Comparison of ENCODE assay signal across 16 cellular contexts in the genomic region with DNA sequence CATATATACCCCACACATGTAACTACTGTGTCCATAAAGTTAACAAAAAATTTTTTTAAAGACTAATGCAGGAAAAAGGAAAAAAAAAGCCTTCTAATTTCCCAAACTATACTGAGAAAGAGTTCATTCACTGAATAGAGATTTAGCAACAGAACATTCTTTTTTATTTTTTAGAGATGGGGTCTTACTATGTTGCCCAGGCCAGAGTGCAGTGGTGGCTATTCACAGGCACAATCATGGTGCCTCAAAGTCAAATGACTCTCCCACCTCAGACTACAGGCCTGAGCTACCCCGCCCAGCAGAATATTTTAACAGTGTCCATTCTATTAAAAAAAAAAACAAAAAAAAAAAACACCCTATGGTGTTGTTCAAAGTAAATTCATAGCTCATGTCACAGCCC. TPM values are rescaled to one million over a fixed set of nuclear protein-coding genes. Genes with fewer than 3 reads are reported as not detected.
DNase-seq lines count a peak whose midpoint lies in the region; ATAC-seq, FAIRE-seq and TF ChIP-seq lines count a peak whose summit lies in the region.
"Had no signal": no experiment of that assay in that cellular context is flagged by ENCODE, and none has a peak within 500 bp of the region (broad histone marks: within the 10 kb centered on the region; RNA-seq: fewer than 3 reads in every experiment).

No MANE protein-coding gene starts in this region.

- intact Hi-C loops in HepG2 (cut with micrococcal nuclease; ENCODE audit: unreplicated experiment) (no loop called here), right lobe of liver (cut with DNase I) (no loop called here), transverse colon (cut with DNase I; ENCODE audit: low total_unique reads) (no loop called here)
- intact Hi-C loops in CD4-positive, alpha-beta memory T cell (cut with micrococcal nuclease) = no loop called here

- H3K27ac ChIP-seq in HepG2 (ENCODE audit: extremely low read length, insufficient read depth, low read length) (no peak overlapping the region), right lobe of liver (no peak overlapping the region), transverse colon (no peak overlapping the region)
- no peak overlapping the region for H3K27ac ChIP-seq in CD4-positive, alpha-beta memory T cell (ENCODE audit: low read depth, low read length)
- H3K27ac ChIP-seq: BLaER1 had no signal

- WGBS in HepG2 (ENCODE audit: low lambda C conversion rate) = 100% methylated on average over 1 of the region's 1 CpG
- 88% methylated on average over 1 of the region's 1 CpG for WGBS in right lobe of liver (ENCODE audit: insufficient coverage, low coverage, low lambda C conversion rate, missing lambda C conversion rate)
- 87 to 100% methylated on average over 1 of the region's 1 CpG for WGBS in transverse colon (ENCODE audit: low coverage in 1 of 2), 2 donors

- in situ Hi-C loops in HepG2 (cut with HindIII; ENCODE audit: extremely low pct_ligation_motif_present, low pct_unique_long_range_greater_than_20kb) (no loop called here), transverse colon (cut with MboI; ENCODE audit: low pct_ligation_motif_present in 1 of 4, low pct_unique_long_range_greater_than_20kb in 1 of 4, low sequenced_read_pairs in 3 of 4) (no loop called here)

- no peaks in the 10 kb centered on the region for H3K9me3 Mint-ChIP-seq in activated T-helper 17 cell treated with anti-CD3 and anti-CD28 coated beads, Interleukin-2, amount 50 U/mL, for 72 hours
- no peaks in the 10 kb centered on the region for H3K9me3 Mint-ChIP-seq in memory B cell
- H3K9me3 Mint-ChIP-seq in CD4-positive, alpha-beta memory T cell = no peaks in the 10 kb centered on the region
- H3K9me3 Mint-ChIP-seq: GM23338, H9 had no signal

- peak overlapping the region; percentile 51 for H3K27ac Mint-ChIP-seq in activated T-helper 17 cell treated with anti-CD3 and anti-CD28 coated beads, Interleukin-2, amount 50 U/mL, for 72 hours
- H3K27ac Mint-ChIP-seq in memory B cell = peak overlapping the region; percentile 63
- H3K27ac Mint-ChIP-seq in CD4-positive, alpha-beta memory T cell = peak overlapping the region in 2 of 7 donors; percentile 56 to 73
- H3K27ac Mint-ChIP-seq: GM23338, H9 had no signal

- no peaks in the 10 kb centered on the region for H4K20me1 ChIP-seq in HepG2 (ENCODE audit: insufficient read depth, low read length)

- no peak overlapping the region for H3K4me3 ChIP-seq in HepG2 (replicated peaks in 1 of 3; ENCODE audit: insufficient read depth in 1 of 3, low read depth in 2 of 3, low read length in 3 of 3)
- no peak overlapping the region for H3K4me3 ChIP-seq in right lobe of liver
- H3K4me3 ChIP-seq in transverse colon = no peak overlapping the region
- no peak overlapping the region for H3K4me3 ChIP-seq in CD4-positive, alpha-beta memory T cell (ENCODE audit: low read length in 2 of 2)
- H3K4me3 ChIP-seq: BLaER1, GM23338 had no signal

- H3K36me3 Mint-ChIP-seq in activated T-helper 17 cell treated with anti-CD3 and anti-CD28 coated beads, Interleukin-2, amount 50 U/mL, for 72 hours (ENCODE audit: low read depth) = peaks cover 36% of the 10 kb centered on the region
- peaks cover 11% of the 10 kb centered on the region for H3K36me3 Mint-ChIP-seq in memory B cell
- peaks cover 20 to 27% of the 10 kb centered on the region in 2 donors for H3K36me3 Mint-ChIP-seq in CD4-positive, alpha-beta memory T cell

- DNase-seq in HepG2 (ENCODE audit: low spot score) (no peak), right lobe of liver (no peak), memory B cell (ENCODE audit: low spot score in 2 of 2) (no peak), transverse colon (no peak), activated gamma-delta T cell treated with Interleukin-2 at 50 U/mL for 16 hours (no peak)
- no peak for DNase-seq in CD4-positive, alpha-beta memory T cell
- DNase-seq: 8988T, AML-193, DMS79, H9 had no signal

- POLR2A ChIA-PET in HepG2 (lab: Yijun Ruan, JAX) = no interaction called here
- POLR2A ChIA-PET in CD4-positive, alpha-beta memory T cell (lab: Charles Lee; ENCODE audit: partially characterized antibody) = interaction anchor here (0.6 kb wide), 1 partner anchor 33 kb away, joined by 3 read pairs; no protein-coding TSS in a partner anchor

- H3K36me3 ChIP-seq in HepG2 (replicated peaks in 1 of 2; ENCODE audit: control insufficient read depth in 1 of 2, insufficient read depth in 2 of 2, low read length in 2 of 2) = peaks cover 4 to 15% of the 10 kb centered on the region in 2 experiments; a peak in 4 of 5 replicates
- H3K36me3 ChIP-seq in right lobe of liver = peaks cover 0 to 6% (median 0%) of the 10 kb centered on the region in 4 donors
- H3K36me3 ChIP-seq in transverse colon = no peaks in the 10 kb centered on the region
- H3K36me3 ChIP-seq in CD4-positive, alpha-beta memory T cell (ENCODE audit: insufficient read depth, low read length) = no peaks in the 10 kb centered on the region

- CTCF ChIA-PET in HepG2 (lab: Yijun Ruan, JAX; ENCODE audit: low intra/inter-chr PET ratio, low total read pairs) = no interaction called here
- CTCF ChIA-PET in CD4-positive, alpha-beta memory T cell (lab: Charles Lee; ENCODE audit: partially characterized antibody) = no interaction called here

- ATAC-seq in HepG2 (no peak), right lobe of liver (no peak), memory B cell (ENCODE audit: low read depth) (no peak)
- no peak for ATAC-seq in activated T-helper 17 cell treated with anti-CD3 and anti-CD28 coated beads, Interleukin-2, amount 50 U/mL, for 72 hours (replicated peaks)
- ATAC-seq: GM23338 had no signal

- H3K27me3 Mint-ChIP-seq in activated T-helper 17 cell treated with anti-CD3 and anti-CD28 coated beads, Interleukin-2, amount 50 U/mL, for 72 hours = no peaks in the 10 kb centered on the region
- H3K27me3 Mint-ChIP-seq in memory B cell = no peaks in the 10 kb centered on the region
- no peaks in the 10 kb centered on the region for H3K27me3 Mint-ChIP-seq in CD4-positive, alpha-beta memory T cell

- BruUV-seq in HepG2 (replicated peaks; lab: Mats Ljungman, UMichigan) = no TSS peak

- no peak overlapping the region for H3K4me2 ChIP-seq in HepG2 (ENCODE audit: low read depth, low read length)
- H3K4me2 ChIP-seq: BLaER1, GM23338 had no signal

- no peak for TF ChIP-seq RAD21 in HepG2 (CRISPR knock-in tag; IDR thresholded peaks at IDR 0.05)

- H3K4me3 Mint-ChIP-seq in activated T-helper 17 cell treated with anti-CD3 and anti-CD28 coated beads, Interleukin-2, amount 50 U/mL, for 72 hours = no peak overlapping the region
- H3K4me3 Mint-ChIP-seq in memory B cell = no peak overlapping the region
- H3K4me3 Mint-ChIP-seq in CD4-positive, alpha-beta memory T cell = no peak overlapping the region
- H3K4me3 Mint-ChIP-seq: GM23338, H9 had no signal

- peaks cover 21% of the 10 kb centered on the region for H3K79me2 ChIP-seq in HepG2 (ENCODE audit: insufficient read depth, low read length)

- no peak overlapping the region for H2AFZ ChIP-seq in HepG2 (ENCODE audit: low read length)
- H2AFZ ChIP-seq: GM23338 had no signal

- TF ChIP-seq POLR2A in HepG2 (IDR thresholded peaks at IDR 0.05; ENCODE audit: insufficient read depth in 1 of 2, low read depth in 2 of 2, low read length in 2 of 2) = no peak
- no peak for TF ChIP-seq POLR2A in right lobe of liver (IDR thresholded peaks at IDR 0.05)
- TF ChIP-seq POLR2A in transverse colon (IDR thresholded peaks at IDR 0.05) = no peak

- no peak overlapping the region for H3K9ac ChIP-seq in HepG2 (ENCODE audit: insufficient read depth, low read depth, low read length)
- H3K9ac ChIP-seq: BLaER1 had no signal

- H3K4me1 ChIP-seq in HepG2 (ENCODE audit: insufficient read depth, low read length) (peaks cover 10% of the 10 kb centered on the region), right lobe of liver (peaks cover 0 to 12% (median 3%) of the 10 kb centered on the region in 4 donors), transverse colon (no peaks in the 10 kb centered on the region)
- H3K4me1 ChIP-seq in CD4-positive, alpha-beta memory T cell (ENCODE audit: insufficient read depth, low read length) = no peaks in the 10 kb centered on the region

- no peaks in the 10 kb centered on the region for H3K9me3 ChIP-seq in HepG2 (ENCODE audit: low read length)
- H3K9me3 ChIP-seq in right lobe of liver = no peaks in the 10 kb centered on the region
- no peaks in the 10 kb centered on the region for H3K9me3 ChIP-seq in transverse colon
- no peaks in the 10 kb centered on the region for H3K9me3 ChIP-seq in CD4-positive, alpha-beta memory T cell (ENCODE audit: control insufficient read depth in 1 of 2, low read length in 2 of 2)
- H3K9me3 ChIP-seq: BLaER1 had no signal

- no peak for TF ChIP-seq EP300 in HepG2 (IDR thresholded peaks at IDR 0.05; ENCODE audit: low read depth in 2 of 2, low read length in 2 of 2)
- TF ChIP-seq EP300 in HepG2 (CRISPR knock-in tag; IDR thresholded peaks at IDR 0.05; ENCODE audit: borderline replicate concordance) = no peak
- TF ChIP-seq EP300 in transverse colon (IDR thresholded peaks at IDR 0.05; ENCODE audit: low read depth) = no peak

- TF ChIP-seq CTCF in HepG2 (CRISPR knock-in tag; IDR thresholded peaks at IDR 0.05) (no peak), right lobe of liver (IDR thresholded peaks at IDR 0.05) (no peak), transverse colon (IDR thresholded peaks at IDR 0.05) (no peak)

- H3K4me1 Mint-ChIP-seq in activated T-helper 17 cell treated with anti-CD3 and anti-CD28 coated beads, Interleukin-2, amount 50 U/mL, for 72 hours = no peaks in the 10 kb centered on the region
- peaks cover 18% of the 10 kb centered on the region for H3K4me1 Mint-ChIP-seq in memory B cell
- H3K4me1 Mint-ChIP-seq in CD4-positive, alpha-beta memory T cell = peaks cover 17 to 49% (median 21%) of the 10 kb centered on the region in 4 donors

- no peaks in the 10 kb centered on the region; a peak in 1 of 5 replicates for H3K27me3 ChIP-seq in HepG2 (ENCODE audit: control insufficient read depth in 1 of 2, insufficient read depth in 2 of 2, low read length in 2 of 2)
- H3K27me3 ChIP-seq in right lobe of liver = no peaks in the 10 kb centered on the region
- H3K27me3 ChIP-seq in transverse colon = no peaks in the 10 kb centered on the region
- H3K27me3 ChIP-seq in CD4-positive, alpha-beta memory T cell (ENCODE audit: insufficient read depth, low read length) = no peaks in the 10 kb centered on the region
- H3K27me3 ChIP-seq: BLaER1 had no signal

- FAIRE-seq in HepG2 (lab: Jason Lieb, UNC) = no peak
- FAIRE-seq: G401.6, GM12891 had no signal

RNA-seq across cellular contexts. Expression of gene DGCR2, which starts 25.7 kb away (rescaled TPM):
- total RNA-seq in HepG2 (2016; rRNA removed; fragmentation: Illumina TruSeq; extraction: Trizol) = 13.1 and 35.3 TPM in 2 replicates
- 3.2 and 3.3 TPM in 2 replicates for total RNA-seq in HepG2 (2016; cell fraction: cytosol; rRNA removed; fragmentation: Illumina TruSeq; extraction: Trizol; ENCODE audit: low read depth)
- total RNA-seq in HepG2 (2016; cell fraction: insoluble cytoplasmic fraction; rRNA removed; fragmentation: Illumina TruSeq; extraction: Trizol) = 11.4 and 34.3 TPM in 2 replicates
- 7.2 and 7.5 TPM in 2 replicates for total RNA-seq in HepG2 (2016; cell fraction: membrane; rRNA removed; fragmentation: Illumina TruSeq; extraction: Trizol)
- 34.8 and 37.6 TPM in 2 replicates for total RNA-seq in HepG2 (2016; cell fraction: nucleus; rRNA removed; fragmentation: Illumina TruSeq; extraction: Trizol)
- polyA plus RNA-seq in HepG2 (2011; rRNA removed) = 23.1 and 27.6 TPM in 2 replicates
- 25.5 and 27.7 TPM in 2 replicates for polyA plus RNA-seq in HepG2 (2011; cell fraction: cytosol; rRNA removed)
- polyA plus RNA-seq in HepG2 (2011; cell fraction: nucleus; rRNA removed) = 29.9 and 34.4 TPM in 2 replicates
- polyA plus RNA-seq in HepG2 (2012) = 25.6 and 27.4 TPM in 2 replicates
- 1.5 TPM in 2 replicates for polyA plus RNA-seq in HepG2 (2016; cell fraction: cytosol; fragmentation: Illumina TruSeq; extraction: Trizol; ENCODE audit: low read depth)
- polyA plus RNA-seq in HepG2 (2016; cell fraction: insoluble cytoplasmic fraction; fragmentation: Illumina TruSeq; extraction: Trizol; ENCODE audit: low read depth) = 10.5 and 13.9 TPM in 2 replicates
- 3.2 and 3.5 TPM in 2 replicates for polyA plus RNA-seq in HepG2 (2016; cell fraction: membrane; fragmentation: Illumina TruSeq; extraction: Trizol; ENCODE audit: low read depth)
- polyA plus RNA-seq in HepG2 (2016; cell fraction: nucleus; fragmentation: Illumina TruSeq; extraction: Trizol; ENCODE audit: insufficient read depth, low read depth) = 46.9 and 47.1 TPM in 2 replicates
- polyA minus RNA-seq in HepG2 (2011; rRNA and poly(A)+ RNA removed; ENCODE audit: low replicate concordance) = 21.9 and 57.1 TPM in 2 replicates
- polyA minus RNA-seq in HepG2 (2011; cell fraction: cytosol; rRNA and poly(A)+ RNA removed) = 20.8 and 23.5 TPM in 2 replicates
- 18.0 and 21.3 TPM in 2 replicates for polyA minus RNA-seq in HepG2 (2011; cell fraction: nucleus; rRNA and poly(A)+ RNA removed)
- 10 to 100 TPM; 19.8 to 31.7 (median 24.7) TPM for total RNA-seq in right lobe of liver
- total RNA-seq in activated T-helper 17 cell treated with anti-CD3 and anti-CD28 coated beads, Interleukin-2, amount 50 U/mL, for 72 hours = 10 to 100 TPM; 22.6 to 27.3 TPM
- total RNA-seq in transverse colon = 100 to 1,000 TPM in 1 of 4 donors, 10 to 100 TPM in 3; 71.6 to 106 (median 94.3) TPM
- 10 to 100 TPM; 61.3 to 66.7 TPM for total RNA-seq in CD4-positive, alpha-beta memory T cell
- polyA plus RNA-seq in CD4-positive, alpha-beta memory T cell = 10 to 100 TPM; 33.1 to 52.0 TPM

RNA-seq across cellular contexts. Expression of gene TSSK2, which starts 34.6 kb away (rescaled TPM):
- total RNA-seq in HepG2 (2016; rRNA removed; fragmentation: Illumina TruSeq; extraction: Trizol) (not detected in 2 replicates), right lobe of liver (not detected), transverse colon (not detected)
- total RNA-seq in HepG2 (2016; cell fraction: cytosol; rRNA removed; fragmentation: Illumina TruSeq; extraction: Trizol; ENCODE audit: low read depth) = not detected in 2 replicates
- not detected in 2 replicates for total RNA-seq in HepG2 (2016; cell fraction: insoluble cytoplasmic fraction; rRNA removed; fragmentation: Illumina TruSeq; extraction: Trizol)
- not detected in 2 replicates for total RNA-seq in HepG2 (2016; cell fraction: membrane; rRNA removed; fragmentation: Illumina TruSeq; extraction: Trizol)
- total RNA-seq in HepG2 (2016; cell fraction: nucleus; rRNA removed; fragmentation: Illumina TruSeq; extraction: Trizol) = not detected in 2 replicates
- polyA plus RNA-seq in HepG2 (2011; rRNA removed) = not detected in 2 replicates
- not detected in 2 replicates for polyA plus RNA-seq in HepG2 (2011; cell fraction: cytosol; rRNA removed)
- not detected in 2 replicates for polyA plus RNA-seq in HepG2 (2011; cell fraction: nucleus; rRNA removed)
- polyA plus RNA-seq in HepG2 (2012) = not detected in 2 replicates
- polyA plus RNA-seq in HepG2 (2016; cell fraction: cytosol; fragmentation: Illumina TruSeq; extraction: Trizol; ENCODE audit: low read depth) = not detected in 2 replicates
- not detected in 2 replicates for polyA plus RNA-seq in HepG2 (2016; cell fraction: insoluble cytoplasmic fraction; fragmentation: Illumina TruSeq; extraction: Trizol; ENCODE audit: low read depth)
- polyA plus RNA-seq in HepG2 (2016; cell fraction: membrane; fragmentation: Illumina TruSeq; extraction: Trizol; ENCODE audit: low read depth) = not detected in 2 replicates
- polyA plus RNA-seq in HepG2 (2016; cell fraction: nucleus; fragmentation: Illumina TruSeq; extraction: Trizol; ENCODE audit: insufficient read depth, low read depth) = not detected in 2 replicates
- polyA minus RNA-seq in HepG2 (2011; rRNA and poly(A)+ RNA removed; ENCODE audit: low replicate concordance) = not detected in 2 replicates
- not detected in 2 replicates for polyA minus RNA-seq in HepG2 (2011; cell fraction: cytosol; rRNA and poly(A)+ RNA removed)
- polyA minus RNA-seq in HepG2 (2011; cell fraction: nucleus; rRNA and poly(A)+ RNA removed) = not detected in 2 replicates
- not detected for total RNA-seq in activated T-helper 17 cell treated with anti-CD3 and anti-CD28 coated beads, Interleukin-2, amount 50 U/mL, for 72 hours
- not detected for total RNA-seq in CD4-positive, alpha-beta memory T cell
- polyA plus RNA-seq in CD4-positive, alpha-beta memory T cell = not detected
- total RNA-seq: GM23338, H9, HT1080 had no signal
- polyA plus RNA-seq: GM23338 had no signal

RNA-seq across cellular contexts. Expression of gene ESS2, which starts 47.9 kb away (rescaled TPM):
- total RNA-seq in HepG2 (2016; rRNA removed; fragmentation: Illumina TruSeq; extraction: Trizol) (7.6 and 8.9 TPM in 2 replicates), right lobe of liver (1 to 10 TPM; 4.8 to 9.2 (median 5.4) TPM), transverse colon (10 to 100 TPM in 2 of 4 donors, 1 to 10 TPM in 2; 3.8 to 13.7 (median 10.4) TPM)
- 1.4 and 1.9 TPM in 2 replicates for total RNA-seq in HepG2 (2016; cell fraction: cytosol; rRNA removed; fragmentation: Illumina TruSeq; extraction: Trizol; ENCODE audit: low read depth)
- total RNA-seq in HepG2 (2016; cell fraction: insoluble cytoplasmic fraction; rRNA removed; fragmentation: Illumina TruSeq; extraction: Trizol) = 7.9 and 8.1 TPM in 2 replicates
- 4.1 and 4.3 TPM in 2 replicates for total RNA-seq in HepG2 (2016; cell fraction: membrane; rRNA removed; fragmentation: Illumina TruSeq; extraction: Trizol)
- total RNA-seq in HepG2 (2016; cell fraction: nucleus; rRNA removed; fragmentation: Illumina TruSeq; extraction: Trizol) = 4.9 and 6.3 TPM in 2 replicates
- 7.7 and 9.4 TPM in 2 replicates for polyA plus RNA-seq in HepG2 (2011; rRNA removed)
- 6.7 and 9.6 TPM in 2 replicates for polyA plus RNA-seq in HepG2 (2011; cell fraction: cytosol; rRNA removed)
- 18.1 and 19.0 TPM in 2 replicates for polyA plus RNA-seq in HepG2 (2011; cell fraction: nucleus; rRNA removed)
- 6.1 and 7.0 TPM in 2 replicates for polyA plus RNA-seq in HepG2 (2012)
- polyA plus RNA-seq in HepG2 (2016; cell fraction: cytosol; fragmentation: Illumina TruSeq; extraction: Trizol; ENCODE audit: low read depth) = 2.1 and 2.6 TPM in 2 replicates
- polyA plus RNA-seq in HepG2 (2016; cell fraction: insoluble cytoplasmic fraction; fragmentation: Illumina TruSeq; extraction: Trizol; ENCODE audit: low read depth) = 9.6 and 10.8 TPM in 2 replicates
- polyA plus RNA-seq in HepG2 (2016; cell fraction: membrane; fragmentation: Illumina TruSeq; extraction: Trizol; ENCODE audit: low read depth) = 3.7 and 3.8 TPM in 2 replicates
- 17.9 and 18.0 TPM in 2 replicates for polyA plus RNA-seq in HepG2 (2016; cell fraction: nucleus; fragmentation: Illumina TruSeq; extraction: Trizol; ENCODE audit: insufficient read depth, low read depth)
- polyA minus RNA-seq in HepG2 (2011; rRNA and poly(A)+ RNA removed; ENCODE audit: low replicate concordance) = 5.0 and 5.6 TPM in 2 replicates
- 3.7 and 4.4 TPM in 2 replicates for polyA minus RNA-seq in HepG2 (2011; cell fraction: cytosol; rRNA and poly(A)+ RNA removed)
- polyA minus RNA-seq in HepG2 (2011; cell fraction: nucleus; rRNA and poly(A)+ RNA removed) = 4.8 and 6.2 TPM in 2 replicates
- total RNA-seq in activated T-helper 17 cell treated with anti-CD3 and anti-CD28 coated beads, Interleukin-2, amount 50 U/mL, for 72 hours = 10 to 100 TPM; 13.8 to 20.8 TPM
- total RNA-seq in CD4-positive, alpha-beta memory T cell = 10 to 100 TPM; 16.9 to 17.1 TPM
- 10 to 100 TPM in 1 of 2 donors, 1 to 10 TPM in 1; 5.5 to 14.2 TPM for polyA plus RNA-seq in CD4-positive, alpha-beta memory T cell

RNA-seq across cellular contexts. Expression of gene GSC2, which starts 53.5 kb away (rescaled TPM):
- total RNA-seq in HepG2 (2016; rRNA removed; fragmentation: Illumina TruSeq; extraction: Trizol) (not detected in 2 replicates), right lobe of liver (not detected), transverse colon (not detected)
- total RNA-seq in HepG2 (2016; cell fraction: cytosol; rRNA removed; fragmentation: Illumina TruSeq; extraction: Trizol; ENCODE audit: low read depth) = not detected in 2 replicates
- total RNA-seq in HepG2 (2016; cell fraction: insoluble cytoplasmic fraction; rRNA removed; fragmentation: Illumina TruSeq; extraction: Trizol) = not detected in 2 replicates
- total RNA-seq in HepG2 (2016; cell fraction: membrane; rRNA removed; fragmentation: Illumina TruSeq; extraction: Trizol) = not detected in 2 replicates
- total RNA-seq in HepG2 (2016; cell fraction: nucleus; rRNA removed; fragmentation: Illumina TruSeq; extraction: Trizol) = not detected in 2 replicates
- not detected in 2 replicates for polyA plus RNA-seq in HepG2 (2011; rRNA removed)
- not detected in 2 replicates for polyA plus RNA-seq in HepG2 (2011; cell fraction: cytosol; rRNA removed)
- not detected in 2 replicates for polyA plus RNA-seq in HepG2 (2011; cell fraction: nucleus; rRNA removed)
- not detected in 2 replicates for polyA plus RNA-seq in HepG2 (2012)
- polyA plus RNA-seq in HepG2 (2016; cell fraction: cytosol; fragmentation: Illumina TruSeq; extraction: Trizol; ENCODE audit: low read depth) = not detected in 2 replicates
- polyA plus RNA-seq in HepG2 (2016; cell fraction: insoluble cytoplasmic fraction; fragmentation: Illumina TruSeq; extraction: Trizol; ENCODE audit: low read depth) = not detected in 2 replicates
- polyA plus RNA-seq in HepG2 (2016; cell fraction: membrane; fragmentation: Illumina TruSeq; extraction: Trizol; ENCODE audit: low read depth) = not detected in 2 replicates
- polyA plus RNA-seq in HepG2 (2016; cell fraction: nucleus; fragmentation: Illumina TruSeq; extraction: Trizol; ENCODE audit: insufficient read depth, low read depth) = not detected in 2 replicates
- not detected in 2 replicates for polyA minus RNA-seq in HepG2 (2011; rRNA and poly(A)+ RNA removed; ENCODE audit: low replicate concordance)
- not detected in 2 replicates for polyA minus RNA-seq in HepG2 (2011; cell fraction: cytosol; rRNA and poly(A)+ RNA removed)
- not detected in 2 replicates for polyA minus RNA-seq in HepG2 (2011; cell fraction: nucleus; rRNA and poly(A)+ RNA removed)
- not detected for total RNA-seq in activated T-helper 17 cell treated with anti-CD3 and anti-CD28 coated beads, Interleukin-2, amount 50 U/mL, for 72 hours
- not detected for total RNA-seq in CD4-positive, alpha-beta memory T cell
- polyA plus RNA-seq in CD4-positive, alpha-beta memory T cell = not detected
- total RNA-seq: GM23338, HT1080 had no signal
- polyA plus RNA-seq: GM23338 had no signal
